22 cellular contexts compared by ENCODE assay signal in the genomic region with DNA sequence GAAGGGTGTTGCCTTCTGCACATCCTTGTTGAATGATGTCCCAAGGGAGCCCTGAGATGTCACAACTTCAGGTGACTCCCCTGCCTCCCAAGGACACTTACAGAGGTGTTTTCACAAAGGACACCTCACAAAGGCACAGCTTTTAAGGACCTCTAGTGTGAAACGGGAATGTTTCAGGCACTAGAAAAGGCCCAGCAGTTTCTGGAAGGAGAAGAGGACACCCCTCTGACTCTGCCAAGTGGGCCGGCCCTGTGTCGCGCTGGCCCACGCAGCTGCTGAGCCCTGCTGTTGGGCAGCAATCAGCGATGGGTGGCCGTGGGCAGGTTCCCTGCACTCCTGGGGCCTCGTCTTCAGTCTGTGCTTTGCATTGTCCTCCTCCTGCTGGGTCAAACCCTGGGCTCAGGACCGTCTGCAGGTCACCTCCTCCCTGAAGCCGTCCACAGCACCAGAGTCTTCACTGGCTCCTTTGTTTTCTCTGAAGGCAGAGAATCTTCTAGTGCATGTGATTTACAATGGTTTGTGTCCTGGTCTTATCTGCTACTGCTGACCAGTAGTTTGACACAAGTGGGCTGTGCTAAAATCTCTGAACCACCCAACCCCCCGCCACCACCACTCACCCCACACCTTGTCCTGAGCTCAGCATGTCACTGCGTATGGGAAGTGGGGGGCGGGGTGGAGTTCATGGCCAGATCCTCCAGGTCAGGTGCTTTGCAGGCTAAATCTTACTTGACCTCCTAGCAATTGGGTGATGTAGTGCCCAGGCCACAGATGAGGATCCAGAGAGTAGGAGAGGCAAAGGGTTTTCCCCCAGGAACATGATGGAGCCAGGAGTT. TPM values are rescaled to one million over a fixed set of nuclear protein-coding genes. Genes with fewer than 3 reads are reported as not detected.
DNase-seq lines count a peak whose midpoint lies in the region; ATAC-seq, FAIRE-seq and TF ChIP-seq lines count a peak whose summit lies in the region.
"Had no signal": no experiment of that assay in that cellular context is flagged by ENCODE, and none has a peak within 500 bp of the region (broad histone marks: within the 10 kb centered on the region; RNA-seq: fewer than 3 reads in every experiment).

No MANE protein-coding gene starts in this region.

- TF ChIP-seq RAD21 in HepG2 (CRISPR knock-in tag; IDR thresholded peaks at IDR 0.05) = no peak

- FAIRE-seq in HTR-8/SVneo (lab: Jason Lieb, UNC) (peak; percentile 20), HepG2 (lab: Jason Lieb, UNC) (no peak)
- FAIRE-seq: G401.6, RCC 7860 had no signal

- no peaks in the 10 kb centered on the region for H3K9me3 ChIP-seq in HepG2 (ENCODE audit: low read length)
- no peaks in the 10 kb centered on the region for H3K9me3 ChIP-seq in trophoblast cell (ENCODE audit: insufficient read depth, low read depth, low read length)
- H3K9me3 ChIP-seq: MG63 had no signal

- H3K4me3 Mint-ChIP-seq in chondrocyte (ENCODE audit: unreplicated experiment) = no peak overlapping the region
- H3K4me3 Mint-ChIP-seq: HFFc6 had no signal

- no peak for TF ChIP-seq EP300 in HepG2 (IDR thresholded peaks at IDR 0.05; ENCODE audit: low read depth in 2 of 2, low read length in 2 of 2)
- no peak for TF ChIP-seq EP300 in HepG2 (CRISPR knock-in tag; IDR thresholded peaks at IDR 0.05; ENCODE audit: borderline replicate concordance)

- H3K14ac ChIP-seq in trophoblast cell (ENCODE audit: low read length) = peak overlapping the region; percentile 26

- H4K8ac ChIP-seq in trophoblast cell (ENCODE audit: low read depth, low read length) = no peak overlapping the region

- H2BK5ac ChIP-seq in trophoblast cell (ENCODE audit: low read depth, low read length, poor library complexity) = peak overlapping the region; percentile 42

- peaks cover 14% of the 10 kb centered on the region for H3K4me1 Mint-ChIP-seq in chondrocyte (ENCODE audit: low read depth)

- H3K4me2 ChIP-seq in HepG2 (ENCODE audit: low read depth, low read length) = peak overlapping the region; percentile 57
- H3K4me2 ChIP-seq in trophoblast cell (ENCODE audit: low read length) = no peak overlapping the region

- POLR2A ChIA-PET in HepG2 (lab: Yijun Ruan, JAX) = interaction anchor here (0.9 to 1.1 kb wide), 2 partner anchors 12 kb away, joined by 3 to 5 read pairs; no protein-coding TSS in a partner anchor

- peak overlapping the region; percentile 42 for H3K18ac ChIP-seq in trophoblast cell (ENCODE audit: low read length)

- CTCF ChIA-PET in HepG2 (lab: Yijun Ruan, JAX; ENCODE audit: low intra/inter-chr PET ratio, low total read pairs) = no interaction called here

- H3K27me3 ChIP-seq in HepG2 (ENCODE audit: control insufficient read depth in 1 of 2, insufficient read depth in 2 of 2, low read length in 2 of 2) = no peaks in the 10 kb centered on the region
- no peaks in the 10 kb centered on the region for H3K27me3 ChIP-seq in trophoblast cell (ENCODE audit: insufficient read depth, low read length)
- H3K27me3 ChIP-seq: MG63 had no signal

- DNase-seq in HTR-8/SVneo (ENCODE audit: insufficient read length, low spot score) (no peak), chondrocyte (ENCODE audit: low spot score) (peak; percentile 67), HepG2 (ENCODE audit: low spot score) (peak; percentile 54), trophoblast cell (no peak), NCI-H510A treated with DMSO at 0.1 percent for 48 hours (lab: John Stamatoyannopoulos, UW) (no peak), GM19238 (ENCODE audit: insufficient read length, low spot score) (no peak)
- DNase-seq: DND-41, HFFc6, Karpas-422, MG63, NCI-H1092 treated with DMSO at 0.1 percent for 48 hours, NCI-H1694, NCI-H2227 treated with DMSO at 0.1 percent for 48 hours, NCI-H524 treated with DMSO at 0.1 percent for 48 hours, SIG-M5 had no signal

- in situ Hi-C loops in HepG2 (cut with HindIII; ENCODE audit: extremely low pct_ligation_motif_present, low pct_unique_long_range_greater_than_20kb) = no loop called here

- no peaks in the 10 kb centered on the region for H3K79me2 ChIP-seq in HepG2 (ENCODE audit: insufficient read depth, low read length)
- no peaks in the 10 kb centered on the region for H3K79me2 ChIP-seq in trophoblast cell (ENCODE audit: control insufficient read depth, insufficient read depth, low read length, poor library complexity)

- H2AK5ac ChIP-seq in trophoblast cell (ENCODE audit: low read length) = peak overlapping the region; percentile 3

- H3K9ac ChIP-seq in HepG2 (ENCODE audit: insufficient read depth, low read depth, low read length) (no peak overlapping the region), trophoblast cell (ENCODE audit: low read length) (no peak overlapping the region)

- H3K27me3 Mint-ChIP-seq in chondrocyte (ENCODE audit: low read depth) = peaks cover 7% of the 10 kb centered on the region

- H4K12ac ChIP-seq in trophoblast cell (ENCODE audit: low read depth, low read length) = no peak overlapping the region

- H3K4me1 ChIP-seq in HepG2 (ENCODE audit: insufficient read depth, low read length) (peaks cover 60% of the 10 kb centered on the region), trophoblast cell (ENCODE audit: control insufficient read depth in 1 of 2, insufficient read depth in 2 of 2, low read length in 2 of 2) (peaks cover 17 to 18% of the 10 kb centered on the region in 2 experiments)

- H3K9me3 Mint-ChIP-seq in chondrocyte (ENCODE audit: low read depth) = no peaks in the 10 kb centered on the region
- H3K9me3 Mint-ChIP-seq: HFFc6 had no signal

- H3K79me1 ChIP-seq in trophoblast cell (ENCODE audit: low read length) = peaks cover 6% of the 10 kb centered on the region

- H2AFZ ChIP-seq in HepG2 (ENCODE audit: low read length) (no peak overlapping the region), trophoblast cell (ENCODE audit: insufficient read depth, low read length, poor library complexity) (no peak overlapping the region)

- intact Hi-C loops in HepG2 (cut with micrococcal nuclease; ENCODE audit: unreplicated experiment) = no loop called here

- no peaks in the 10 kb centered on the region for H4K20me1 ChIP-seq in HepG2 (ENCODE audit: insufficient read depth, low read length)

- H3K27ac ChIP-seq in HepG2 (ENCODE audit: extremely low read length, insufficient read depth, low read length) (peak overlapping the region; percentile 34), trophoblast cell (ENCODE audit: low read depth, low read length) (no peak overlapping the region)
- H3K27ac ChIP-seq: C4-2B had no signal

- peak overlapping the region; percentile 55 for H2BK120ac ChIP-seq in trophoblast cell (ENCODE audit: insufficient read depth, low read length, poor library complexity)

- TF ChIP-seq POLR2A in HepG2 (IDR thresholded peaks at IDR 0.05; ENCODE audit: insufficient read depth in 1 of 2, low read depth in 2 of 2, low read length in 2 of 2) = no peak

- no peak overlapping the region for H3K27ac Mint-ChIP-seq in chondrocyte (ENCODE audit: unreplicated experiment)
- H3K27ac Mint-ChIP-seq: HFFc6 had no signal

- peak overlapping the region; percentile 6 for H4K91ac ChIP-seq in trophoblast cell (ENCODE audit: low read depth, low read length)

- H3K36me3 Mint-ChIP-seq in chondrocyte (ENCODE audit: low read depth) = no peaks in the 10 kb centered on the region

- peak overlapping the region in 1 of 3 experiments; percentile 39; a peak in 1 of 6 replicates for H3K4me3 ChIP-seq in HepG2 (replicated peaks in 1 of 3; ENCODE audit: insufficient read depth in 1 of 3, low read depth in 2 of 3, low read length in 3 of 3)
- no peak overlapping the region for H3K4me3 ChIP-seq in trophoblast cell (ENCODE audit: low read depth, low read length)
- H3K4me3 ChIP-seq: MG63 had no signal

- H3K4ac ChIP-seq in trophoblast cell (ENCODE audit: low read depth, low read length) = no peak overlapping the region

- BruUV-seq in HepG2 (replicated peaks; lab: Mats Ljungman, UMichigan) = no TSS peak

- H3K23ac ChIP-seq in trophoblast cell (ENCODE audit: low read length) = no peak overlapping the region

- H3K36me3 ChIP-seq in HepG2 (replicated peaks in 1 of 2; ENCODE audit: control insufficient read depth in 1 of 2, insufficient read depth in 2 of 2, low read length in 2 of 2) (no peaks in the 10 kb centered on the region), trophoblast cell (ENCODE audit: control insufficient read depth in 1 of 2, insufficient read depth in 2 of 2, low read length in 2 of 2) (no peaks in the 10 kb centered on the region)
- H3K36me3 ChIP-seq: MG63 had no signal

- H2BK12ac ChIP-seq in trophoblast cell (ENCODE audit: low read length) = peak overlapping the region; percentile 7

- 13% methylated on average over 5 of the region's 13 CpGs for WGBS in HepG2 (ENCODE audit: low lambda C conversion rate)
- no CpG with 5 or more reads among the region's 13 CpGs for WGBS in trophoblast cell (ENCODE audit: extremely low coverage, insufficient coverage, insufficient read length)

- peak; percentile 2; the same call in 1 of the 3 replicates for ATAC-seq in HepG2
- ATAC-seq in HG03439 (IDR thresholded peaks at IDR 0.05; ENCODE audit: unreplicated experiment) = no peak
- ATAC-seq in GM18909 (IDR thresholded peaks at IDR 0.05; ENCODE audit: poor library complexity, unreplicated experiment) = no peak

- TF ChIP-seq CTCF in chondrocyte (IDR thresholded peaks at IDR 0.05) (no peak), HepG2 (CRISPR knock-in tag; IDR thresholded peaks at IDR 0.05) (no peak)

RNA-seq across cellular contexts. Expression of gene LINC01488, which starts 3.2 kb away (rescaled TPM):
- total RNA-seq in chondrocyte (not detected in 3 replicates), HepG2 (2016; rRNA removed; fragmentation: Illumina TruSeq; extraction: Trizol) (0.14 and 0.58 TPM in 2 replicates)
- 0.10 and 0.18 TPM in 2 replicates for total RNA-seq in HepG2 (2016; cell fraction: cytosol; rRNA removed; fragmentation: Illumina TruSeq; extraction: Trizol; ENCODE audit: low read depth)
- total RNA-seq in HepG2 (2016; cell fraction: insoluble cytoplasmic fraction; rRNA removed; fragmentation: Illumina TruSeq; extraction: Trizol) = 0.09 and 0.74 TPM in 2 replicates
- total RNA-seq in HepG2 (2016; cell fraction: membrane; rRNA removed; fragmentation: Illumina TruSeq; extraction: Trizol) = 0.17 and 0.31 TPM in 2 replicates
- 0.47 and 1.4 TPM in 2 replicates for total RNA-seq in HepG2 (2016; cell fraction: nucleus; rRNA removed; fragmentation: Illumina TruSeq; extraction: Trizol)
- 0.13 and 0.26 TPM in 2 replicates for polyA plus RNA-seq in HepG2 (2011; rRNA removed)
- polyA plus RNA-seq in HepG2 (2011; cell fraction: cytosol; rRNA removed) = 0.11 TPM in 1 of 2 replicates, not detected in the other
- 0.31 and 1.3 TPM in 2 replicates for polyA plus RNA-seq in HepG2 (2011; cell fraction: nucleus; rRNA removed)
- 0.04 TPM in 1 of 2 replicates, not detected in the other for polyA plus RNA-seq in HepG2 (2012)
- 0.09 and 0.12 TPM in 2 replicates for polyA plus RNA-seq in HepG2 (2016; cell fraction: cytosol; fragmentation: Illumina TruSeq; extraction: Trizol; ENCODE audit: low read depth)
- polyA plus RNA-seq in HepG2 (2016; cell fraction: insoluble cytoplasmic fraction; fragmentation: Illumina TruSeq; extraction: Trizol; ENCODE audit: low read depth) = 0.21 and 0.39 TPM in 2 replicates
- polyA plus RNA-seq in HepG2 (2016; cell fraction: membrane; fragmentation: Illumina TruSeq; extraction: Trizol; ENCODE audit: low read depth) = 0.22 TPM in 2 replicates
- polyA plus RNA-seq in HepG2 (2016; cell fraction: nucleus; fragmentation: Illumina TruSeq; extraction: Trizol; ENCODE audit: insufficient read depth, low read depth) = 1.7 and 3.1 TPM in 2 replicates
- polyA minus RNA-seq in HepG2 (2011; rRNA and poly(A)+ RNA removed; ENCODE audit: low replicate concordance) = 0.16 TPM in 1 of 2 replicates, not detected in the other
- not detected in 2 replicates for polyA minus RNA-seq in HepG2 (2011; cell fraction: cytosol; rRNA and poly(A)+ RNA removed)
- 0.12 and 0.39 TPM in 2 replicates for polyA minus RNA-seq in HepG2 (2011; cell fraction: nucleus; rRNA and poly(A)+ RNA removed)
- 0.05 and 0.08 TPM in 2 replicates for polyA plus RNA-seq in trophoblast cell (2013)
- total RNA-seq: A673, H4, HFFc6 had no signal

Comparison
In these comparisons a context has a peak if more than half of its experiments do, and no peak if none do; other contexts are left out.
1. DNase-seq: peak in chondrocyte (single experiment) and HepG2 (single experiment); none in HTR-8/SVneo (single experiment), trophoblast cell (0 of 2), NCI-H510A treated with DMSO at 0.1 percent for 48 hours (single experiment) and GM19238 (single experiment).